22 cellular contexts compared by ENCODE assay signal in genomic region chr2:144669196-144669987, GRCh38.
"Had no signal": no experiment of that assay in that cellular context is flagged by ENCODE, and none has a peak within 500 bp of the region (broad histone marks: within the 10 kb centered on the region; RNA-seq: fewer than 3 reads in every experiment).

No MANE protein-coding gene starts in this region.

- H3K36me3 Mint-ChIP-seq: memory B cell; mesothelial cell of epicardium; natural killer cell; stimulated activated naive B cell treated with anti-CD40 and anti-IgM and Interleukin-4, amounts not matched to agents 10 μg/mL and 1 μg/mL and 100 μg/mL, for 72 hours had no signal

- H3K36me3 ChIP-seq: colonic mucosa, left ventricle myocardium inferior, lower lobe of right lung, pancreas, tibial nerve, upper lobe of right lung, vagina had no signal

- H3K4me1 Mint-ChIP-seq: stimulated activated naive CD8-positive, alpha-beta T cell treated with anti-CD3 and anti-CD28 coated beads, Interleukin-15, amount 100 ng/mL, for 72 hours had no signal

- H3K4me3 Mint-ChIP-seq: memory B cell; mesothelial cell of epicardium; natural killer cell; stimulated activated naive CD8-positive, alpha-beta T cell treated with anti-CD3 and anti-CD28 coated beads, Interleukin-15, amount 100 ng/mL, for 72 hours had no signal

- H3K27me3 Mint-ChIP-seq: memory B cell; stimulated activated naive B cell treated with anti-CD40 and anti-IgM and Interleukin-4, amounts not matched to agents 10 μg/mL and 1 μg/mL and 100 μg/mL, for 72 hours had no signal

- H3K9me3 Mint-ChIP-seq: memory B cell; natural killer cell; stimulated activated naive B cell treated with anti-CD40 and anti-IgM and Interleukin-4, amounts not matched to agents 10 μg/mL and 1 μg/mL and 100 μg/mL, for 72 hours had no signal

- H3K4me1 ChIP-seq: colonic mucosa, left ventricle myocardium inferior, lower lobe of right lung, pancreas, psoas muscle, testis, tibial nerve, upper lobe of right lung, vagina had no signal

- ATAC-seq: left cardiac atrium; lower lobe of right lung; natural killer cell; pancreas; psoas muscle; sciatic nerve; stimulated activated naive CD8-positive, alpha-beta T cell treated with anti-CD3 and anti-CD28 coated beads, Interleukin-15, amount 100 ng/mL, for 72 hours; upper lobe of right lung had no signal

- H3K9me3 ChIP-seq: colonic mucosa, left ventricle myocardium inferior, lower lobe of right lung, pancreas, psoas muscle, testis, tibial nerve, upper lobe of right lung, vagina had no signal

- H3K4me3 ChIP-seq: colonic mucosa, dorsolateral prefrontal cortex, left ventricle myocardium inferior, lower lobe of right lung, pancreas, psoas muscle, testis, tibial nerve, upper lobe of right lung, vagina had no signal

- H3K27me3 ChIP-seq: colonic mucosa, dorsolateral prefrontal cortex, pancreas, testis, tibial nerve, upper lobe of right lung, vagina had no signal

- DNase-seq: colonic mucosa; dorsolateral prefrontal cortex; effector CD8-positive, alpha-beta T cell; kidney; left cardiac atrium; left ventricle myocardium inferior; lower lobe of right lung; natural killer cell; occipital lobe; pancreas; psoas muscle; stimulated activated CD4-positive, alpha-beta T cell treated with anti-CD3 and anti-CD28 coated beads, Interleukin-2, amount 100 ng/mL, for 24 hours; stimulated activated CD4-positive, alpha-beta T cell treated with anti-CD3 and anti-CD28 coated beads, Interleukin-4, amount 100 ng/mL, for 4 hours; stimulated activated naive B cell treated with anti-CD40 and anti-IgM and Interleukin-4, amounts not matched to agents 10 μg/mL and 1 μg/mL and 100 μg/mL, for 72 hours; stimulated activated naive CD8-positive, alpha-beta T cell treated with anti-CD3 and anti-CD28 coated beads, Interleukin-15, amount 100 ng/mL, for 72 hours; testis; upper lobe of right lung had no signal

- H3K27ac ChIP-seq: colonic mucosa, dorsolateral prefrontal cortex, left ventricle myocardium inferior, lower lobe of right lung, pancreas, psoas muscle, testis, tibial nerve, upper lobe of right lung, vagina had no signal

- H3K27ac Mint-ChIP-seq: memory B cell; mesothelial cell of epicardium; natural killer cell; stimulated activated naive B cell treated with anti-CD40 and anti-IgM and Interleukin-4, amounts not matched to agents 10 μg/mL and 1 μg/mL and 100 μg/mL, for 72 hours; stimulated activated naive CD8-positive, alpha-beta T cell treated with anti-CD3 and anti-CD28 coated beads, Interleukin-15, amount 100 ng/mL, for 72 hours had no signal
